ENCODE assay signal across 17 cellular contexts in the genomic region with DNA sequence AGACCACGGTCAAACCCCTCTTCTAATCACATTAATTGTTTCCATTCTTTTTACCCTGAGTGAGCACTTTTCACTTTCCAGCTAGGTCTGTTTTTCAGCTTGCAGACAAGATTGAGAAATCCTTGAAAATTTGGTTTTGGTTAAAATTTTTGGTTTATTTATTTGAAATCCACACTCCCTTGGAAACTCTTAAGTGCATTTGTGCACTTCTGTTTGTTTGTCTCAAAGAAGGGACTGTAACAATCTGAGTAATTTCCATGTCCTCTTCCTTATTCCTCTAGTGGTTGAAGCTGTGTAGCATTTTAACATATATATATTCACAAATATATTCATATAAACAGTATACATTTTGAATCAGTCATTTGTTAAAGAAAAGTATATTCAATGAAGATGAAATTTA.
A peak's percentile ranks its signal among the peaks of the same experiment; 100 is the strongest.
DNase-seq lines count a peak whose midpoint lies in the region; ATAC-seq and TF ChIP-seq lines count a peak whose summit lies in the region.
"Had no signal": no experiment of that assay in that cellular context is flagged by ENCODE, and none has a peak within 500 bp of the region (broad histone marks: within the 10 kb centered on the region; RNA-seq: fewer than 3 reads in every experiment).

No MANE protein-coding gene starts in this region.

- peaks cover 16% of the 10 kb centered on the region for H3K36me3 Mint-ChIP-seq in nephron (ENCODE audit: low read depth)
- H3K36me3 Mint-ChIP-seq: CD14-positive monocyte had no signal

- no peak overlapping the region for H2AFZ ChIP-seq in fibroblast of lung (ENCODE audit: low read length)

- H3K27ac Mint-ChIP-seq in nephron = peak overlapping the region in 2 of 3 experiments; percentile 48 to 82
- H3K27ac Mint-ChIP-seq: activated CD4-positive, alpha-beta T cell treated with anti-CD3 and anti-CD28 coated beads for 36 hours; CD14-positive monocyte had no signal

- WGBS in right lobe of liver (ENCODE audit: insufficient coverage, low coverage, low lambda C conversion rate, missing lambda C conversion rate) = 100% methylated on average over 1 of the region's 1 CpG

- H3K9me3 ChIP-seq in fibroblast of lung (ENCODE audit: control insufficient read depth, insufficient read depth, low read depth, low read length) (no peaks in the 10 kb centered on the region), right lobe of liver (no peaks in the 10 kb centered on the region)
- H3K9me3 ChIP-seq: adrenal gland, thyroid gland had no signal

- H3K4me1 Mint-ChIP-seq in nephron = peaks cover 50% of the 10 kb centered on the region
- H3K4me1 Mint-ChIP-seq: CD14-positive monocyte had no signal

- TF ChIP-seq POLR2A in right lobe of liver (IDR thresholded peaks at IDR 0.05) = no peak

- H3K4me3 ChIP-seq in fibroblast of lung (replicated peaks in 1 of 4; ENCODE audit: control extremely low read depth in 1 of 4, insufficient read depth in 1 of 4, low read depth in 3 of 4, low read length in 4 of 4) = no peak overlapping the region
- H3K4me3 ChIP-seq in right lobe of liver = no peak overlapping the region
- H3K4me3 ChIP-seq: adrenal gland, thyroid gland had no signal

- H3K27me3 ChIP-seq in fibroblast of lung (ENCODE audit: control insufficient read depth, insufficient read depth, low read length) (no peaks in the 10 kb centered on the region), right lobe of liver (no peaks in the 10 kb centered on the region)
- H3K27me3 ChIP-seq: adrenal gland, thyroid gland had no signal

- H3K4me1 ChIP-seq in fibroblast of lung (ENCODE audit: control insufficient read depth, extremely low read depth, insufficient read depth, low read length) = peaks cover 15% of the 10 kb centered on the region
- no peaks in the 10 kb centered on the region for H3K4me1 ChIP-seq in right lobe of liver

- no peak overlapping the region for H3K4me3 Mint-ChIP-seq in nephron
- H3K4me3 Mint-ChIP-seq: activated CD4-positive, alpha-beta T cell treated with anti-CD3 and anti-CD28 coated beads for 36 hours; CD14-positive monocyte had no signal

- no peaks in the 10 kb centered on the region for H4K20me1 ChIP-seq in fibroblast of lung (ENCODE audit: control insufficient read depth, extremely low read depth, insufficient read depth, low read length)

- no peak for TF ChIP-seq CTCF in fibroblast of lung (conservative IDR thresholded peaks at IDR 0.05 in 1 of 2, IDR thresholded peaks at IDR 0.05 in 1 of 2; ENCODE audit: low read depth in 1 of 2, low read length in 2 of 2)
- no peak for TF ChIP-seq CTCF in nephron (IDR thresholded peaks at IDR 0.05; ENCODE audit: unreplicated experiment in 3 of 3)
- no peak for TF ChIP-seq CTCF in right lobe of liver (IDR thresholded peaks at IDR 0.05)

- H3K4me2 ChIP-seq in fibroblast of lung (ENCODE audit: extremely low read depth, insufficient read depth, low read length) = peak overlapping the region; percentile 54

- no peaks in the 10 kb centered on the region for H3K79me2 ChIP-seq in fibroblast of lung (ENCODE audit: control insufficient read depth, insufficient read depth, low read length)

- no peaks in the 10 kb centered on the region for H3K9me3 Mint-ChIP-seq in nephron

- no peaks in the 10 kb centered on the region for H3K27me3 Mint-ChIP-seq in nephron (ENCODE audit: low read depth)
- H3K27me3 Mint-ChIP-seq: activated CD4-positive, alpha-beta T cell treated with anti-CD3 and anti-CD28 coated beads for 36 hours had no signal

- H3K27ac ChIP-seq in fibroblast of lung (ENCODE audit: insufficient read depth, low read length) (peak overlapping the region; percentile 57), right lobe of liver (no peak overlapping the region)
- H3K27ac ChIP-seq: foreskin keratinocyte had no signal

- no peak overlapping the region for H3K9ac ChIP-seq in fibroblast of lung (ENCODE audit: insufficient read depth, low read length)

- ATAC-seq in Right ventricle myocardium inferior (peak; percentile 30), HG03378 (IDR thresholded peaks at IDR 0.05; ENCODE audit: unreplicated experiment) (no peak), right lobe of liver (no peak)
- ATAC-seq: activated CD4-positive, alpha-beta T cell treated with anti-CD3 and anti-CD28 coated beads for 36 hours; foreskin keratinocyte; left lobe of liver had no signal

- DNase-seq in Right ventricle myocardium inferior (ENCODE audit: missing footprints) (no peak), cardiac septum (ENCODE audit: low spot score) (no peak), fibroblast of lung (ENCODE audit: low read depth in 2 of 2) (peak in 1 of 2 donors; percentile 41), SIG-M5 treated with dmso at 0.1 percent for 504 hours (lab: John Stamatoyannopoulos, UW; ENCODE audit: unreplicated experiment) (no peak), right lobe of liver (no peak), EL (no peak)
- DNase-seq: 8988T; activated CD4-positive, alpha-beta T cell treated with anti-CD3 and anti-CD28 coated beads for 36 hours; foreskin keratinocyte; NCI-H1417 treated with DMSO at 0.1 percent for 48 hours; NCI-H774; thyroid gland had no signal

- H3K36me3 ChIP-seq in fibroblast of lung (ENCODE audit: control insufficient read depth, insufficient read depth, low read length) (no peaks in the 10 kb centered on the region), right lobe of liver (no peaks in the 10 kb centered on the region)
- H3K36me3 ChIP-seq: adrenal gland, thyroid gland had no signal

- intact Hi-C loops in Right ventricle myocardium inferior (cut with DNase I) = no loop called here
- intact Hi-C loops in cardiac septum (cut with DNase I) = loop anchor here (5.0 kb wide), 1 partner anchor 45 kb away; no protein-coding TSS in a partner anchor
- intact Hi-C loops in right lobe of liver (cut with DNase I) = no loop called here
